ENCODE assay signal across 27 cellular contexts in genomic region chr4:183607894-183608293, GRCh38.
"Had no signal": no experiment of that assay in that cellular context is flagged by ENCODE, and none has a peak within 500 bp of the region (broad histone marks: within the 10 kb centered on the region; RNA-seq: fewer than 3 reads in every experiment).

No MANE protein-coding gene starts in this region.

- H3K79me2 ChIP-seq: parathyroid adenoma had no signal

- DNase-seq: hypothalamus; immature natural killer cell; left ventricle myocardium inferior; mesendoderm; naive B cell; natural killer cell; nephron progenitor cell; occipital lobe; right lobe of liver; stimulated activated CD4-positive, alpha-beta T cell treated with anti-CD3 and anti-CD28 coated beads, Interleukin-12 subunit alpha, Interleukin-12 subunit beta, amount 100 ng/mL, for 4 hours; stimulated activated CD4-positive, alpha-beta T cell treated with anti-CD3 and anti-CD28 coated beads, Interleukin-15, amount 100 ng/mL, for 24 hours; stimulated activated CD4-positive, alpha-beta T cell treated with anti-CD3 and anti-CD28 coated beads, Interleukin-2, amount 100 ng/mL, for 24 hours; stimulated activated CD4-positive, alpha-beta T cell treated with anti-CD3 and anti-CD28 coated beads, Interleukin-4, amount 100 ng/mL, for 1 hour; stimulated activated naive B cell treated with anti-CD40 and anti-IgM and Interleukin-4, amounts not matched to agents 10 μg/mL and 1 μg/mL and 100 μg/mL, for 72 hours; stimulated activated naive CD8-positive, alpha-beta T cell treated with anti-CD3 and anti-CD28 coated beads, Interleukin-15, Interleukin-2, amounts not matched to agents 100 U/mL and 50 U/mL, for 24 hours; stomach; testis; thyroid gland; trophoblast cell; uterus had no signal

- H3K4me2 ChIP-seq: neural progenitor cell had no signal

- H3K36me3 ChIP-seq: left ventricle myocardium inferior, neural progenitor cell, neutrophil, right atrium auricular region, right lobe of liver, stomach, thyroid gland, uterus had no signal

- ATAC-seq: natural killer cell; right lobe of liver; stimulated activated naive B cell treated with anti-CD40 and anti-IgM and Interleukin-4, amounts not matched to agents 10 μg/mL and 1 μg/mL and 100 μg/mL, for 72 hours; stimulated activated naive CD8-positive, alpha-beta T cell treated with anti-CD3 and anti-CD28 coated beads, Interleukin-15, Interleukin-2, amounts not matched to agents 100 U/mL and 50 U/mL, for 24 hours had no signal

- H3K27ac ChIP-seq: left ventricle myocardium inferior, neural progenitor cell, neutrophil, parathyroid adenoma, right atrium auricular region, right lobe of liver, stomach, testis, thyroid gland, uterus had no signal

- H3K27me3 ChIP-seq: neural progenitor cell, right atrium auricular region, right lobe of liver, stomach, testis, thyroid gland, uterus had no signal

- H3K9me3 ChIP-seq: left ventricle myocardium inferior, neutrophil, right atrium auricular region, right lobe of liver, stomach, testis, thyroid gland, uterus had no signal

- H3K4me3 ChIP-seq: left ventricle myocardium inferior, lung, neural progenitor cell, right atrium auricular region, right lobe of liver, skin epidermis, stomach, testis, thyroid gland, uterus had no signal

- H3K4me1 ChIP-seq: left ventricle myocardium inferior, neural progenitor cell, parathyroid adenoma, right atrium auricular region, right lobe of liver, stomach, uterus had no signal

- FAIRE-seq: islet of Langerhans had no signal

- H2AFZ ChIP-seq: neural progenitor cell, parathyroid adenoma had no signal

- H3K9ac ChIP-seq: neural progenitor cell, parathyroid adenoma had no signal
